ENCODE assay signal across 8 cellular contexts in the genomic region with DNA sequence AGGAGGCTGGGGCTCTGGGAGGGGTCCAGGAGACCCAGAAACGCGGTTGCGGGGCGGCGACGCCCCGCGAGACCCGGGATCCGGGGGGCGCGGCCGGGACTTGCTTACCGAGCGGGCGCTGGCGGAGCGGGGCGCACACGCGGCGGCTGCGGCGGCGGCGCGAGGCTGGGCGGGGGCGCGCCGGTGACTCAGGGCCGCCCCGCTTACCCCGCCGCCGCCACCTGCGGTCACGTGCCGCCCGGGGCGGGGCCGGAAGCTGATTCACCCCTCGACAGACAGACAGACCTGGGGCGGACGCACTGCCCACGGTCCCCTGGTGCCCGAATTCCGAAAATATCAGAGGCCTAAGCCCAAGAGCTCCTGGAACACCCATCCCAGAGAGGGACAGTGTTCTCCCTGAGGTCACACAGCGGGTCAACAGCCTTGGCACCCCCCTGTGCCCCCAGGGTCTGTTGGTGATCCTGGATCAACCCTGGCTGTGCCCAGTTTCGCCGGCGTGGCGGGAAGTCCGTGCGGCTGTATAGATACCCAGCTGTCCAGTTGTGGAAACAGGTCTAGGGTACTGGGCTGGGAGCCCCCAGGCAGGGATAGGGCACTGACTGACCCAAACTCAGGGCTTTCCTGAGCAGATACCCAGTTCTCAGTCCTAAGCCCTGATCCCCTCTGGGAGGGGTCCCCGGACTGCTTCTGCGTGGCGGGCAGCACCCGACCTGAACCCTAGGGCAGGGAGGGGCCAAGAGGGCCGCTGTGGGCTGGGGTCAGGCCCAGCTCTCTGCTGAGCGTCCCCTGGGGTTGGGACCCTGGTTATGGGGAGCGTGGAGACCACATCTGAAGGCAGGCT. TPM values are rescaled to one million over a fixed set of nuclear protein-coding genes. Genes with fewer than 3 reads are reported as not detected.
A peak's percentile ranks its signal among the peaks of the same experiment; 100 is the strongest.
DNase-seq lines count a peak whose midpoint lies in the region; ATAC-seq and TF ChIP-seq lines count a peak whose summit lies in the region.

A gene with protein sequence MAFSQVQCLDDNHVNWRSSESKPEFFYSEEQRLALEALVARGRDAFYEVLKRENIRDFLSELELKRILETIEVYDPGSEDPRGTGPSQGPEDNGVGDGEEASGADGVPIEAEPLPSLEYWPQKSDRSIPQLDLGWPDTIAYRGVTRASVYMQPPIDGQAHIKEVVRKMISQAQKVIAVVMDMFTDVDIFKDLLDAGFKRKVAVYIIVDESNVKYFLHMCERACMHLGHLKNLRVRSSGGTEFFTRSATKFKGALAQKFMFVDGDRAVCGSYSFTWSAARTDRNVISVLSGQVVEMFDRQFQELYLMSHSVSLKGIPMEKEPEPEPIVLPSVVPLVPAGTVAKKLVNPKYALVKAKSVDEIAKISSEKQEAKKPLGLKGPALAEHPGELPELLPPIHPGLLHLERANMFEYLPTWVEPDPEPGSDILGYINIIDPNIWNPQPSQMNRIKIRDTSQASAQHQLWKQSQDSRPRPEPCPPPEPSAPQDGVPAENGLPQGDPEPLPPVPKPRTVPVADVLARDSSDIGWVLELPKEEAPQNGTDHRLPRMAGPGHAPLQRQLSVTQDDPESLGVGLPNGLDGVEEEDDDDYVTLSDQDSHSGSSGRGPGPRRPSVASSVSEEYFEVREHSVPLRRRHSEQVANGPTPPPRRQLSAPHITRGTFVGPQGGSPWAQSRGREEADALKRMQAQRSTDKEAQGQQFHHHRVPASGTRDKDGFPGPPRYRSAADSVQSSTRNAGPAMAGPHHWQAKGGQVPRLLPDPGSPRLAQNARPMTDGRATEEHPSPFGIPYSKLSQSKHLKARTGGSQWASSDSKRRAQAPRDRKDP (minus strand): TSS at position 164 of the 841 bp plus-strand sequence. CDS start 723 bp downstream, outside the sequence.

- TF ChIP-seq CTCF in OCI-LY1 (IDR thresholded peaks at IDR 0.05; ENCODE audit: low read length) = no peak

- peak within 1 kb of the TSS; percentile 57 for H2BK5ac ChIP-seq in neuronal stem cell (ENCODE audit: low read length)

- H2BK120ac ChIP-seq in neuronal stem cell (ENCODE audit: low read depth, low read length) = peak within 1 kb of the TSS; percentile 93

- H3K23ac ChIP-seq in neuronal stem cell (ENCODE audit: low read depth, low read length, poor library complexity) = peak within 1 kb of the TSS; percentile 66

- H4K91ac ChIP-seq in neuronal stem cell (ENCODE audit: low read depth, low read length, poor library complexity) = peak within 1 kb of the TSS; percentile 76

- H3K27ac ChIP-seq in OCI-LY1 (ENCODE audit: low read depth, low read length, poor library complexity, severe bottlenecking) (peak within 1 kb of the TSS; percentile 21), neuronal stem cell (replicated peaks; ENCODE audit: low read length) (peak within 1 kb of the TSS; percentile 13), thymus (ENCODE audit: low read depth) (peak within 1 kb of the TSS; percentile 67)

- peak; percentile 45 for ATAC-seq in HG03064 (IDR thresholded peaks at IDR 0.05; ENCODE audit: low read depth, unreplicated experiment)

- H3K4me2 ChIP-seq in OCI-LY1 (ENCODE audit: low read length) (peak within 1 kb of the TSS; percentile 90), neuronal stem cell (ENCODE audit: insufficient read depth, low read length, poor library complexity, severe bottlenecking) (peak within 1 kb of the TSS; percentile 90)

- H3K9me2 ChIP-seq in OCI-LY1 (ENCODE audit: low read depth, low read length) = no peaks in the 10 kb centered on the region

- H3K18ac ChIP-seq in neuronal stem cell (ENCODE audit: low read length) = peak within 1 kb of the TSS; percentile 97

- no peaks in the 10 kb centered on the region for H4K20me1 ChIP-seq in OCI-LY1 (ENCODE audit: insufficient read depth, low read length)

- H3F3A ChIP-seq in OCI-LY1 (ENCODE audit: insufficient read depth, low read length) = no peaks in the 10 kb centered on the region

- H3K27me3 ChIP-seq in OCI-LY1 (ENCODE audit: insufficient read depth, low read length) (no peaks in the 10 kb centered on the region), neuronal stem cell (ENCODE audit: control insufficient read depth in 3 of 3, insufficient read depth in 3 of 3, low read depth in 1 of 3, low read length in 3 of 3) (peaks cover 0 to 69% (median 0%) of the 10 kb centered on the region in 3 experiments), thymus (ENCODE audit: control insufficient read depth, insufficient read depth) (no peaks in the 10 kb centered on the region)

- peak within 1 kb of the TSS; percentile 99 for H3K4ac ChIP-seq in neuronal stem cell (ENCODE audit: low read length)

- H3K9ac ChIP-seq in OCI-LY1 (ENCODE audit: low read length) (peak within 1 kb of the TSS; percentile 74), neuronal stem cell (ENCODE audit: low read depth, low read length, poor library complexity) (peak within 1 kb of the TSS; percentile 97)

- no CpG with 5 or more reads among the region's 62 CpGs for whole genome bisulfite sequencing in neuronal stem cell (ENCODE audit: extremely low coverage in 2 of 2, insufficient read length in 2 of 2, insufficient replicate concordance in 1 of 2), 2 donors
- WGBS in thymus = 21% methylated on average over 62 of the region's 62 CpGs

- H2BK12ac ChIP-seq in neuronal stem cell (ENCODE audit: low read length) = peak within 1 kb of the TSS; percentile 96

- H2BK15ac ChIP-seq in neuronal stem cell (ENCODE audit: low read length) = peak within 1 kb of the TSS; percentile 91

- H4K8ac ChIP-seq in neuronal stem cell (ENCODE audit: low read depth, low read length) = peak within 1 kb of the TSS; percentile 84

- H3K79me2 ChIP-seq in OCI-LY1 (ENCODE audit: insufficient read depth, low read length) = no peaks in the 10 kb centered on the region

- H2AFZ ChIP-seq in OCI-LY1 (ENCODE audit: low read length) (no peak within 1 kb of the TSS), neuronal stem cell (ENCODE audit: low read length) (peak within 1 kb of the TSS; percentile 66)

- no peaks in the 10 kb centered on the region for H3K9me3 ChIP-seq in OCI-LY1 (ENCODE audit: low read length)
- peaks cover 1 to 7% of the 10 kb centered on the region in 2 donors for H3K9me3 ChIP-seq in neuronal stem cell (replicated peaks in 1 of 2; ENCODE audit: control insufficient read depth in 2 of 2, insufficient read depth in 1 of 2, low read depth in 1 of 2, low read length in 2 of 2)
- H3K9me3 ChIP-seq in thymus (ENCODE audit: control insufficient read depth) = no peaks in the 10 kb centered on the region

- H3K4me3 ChIP-seq in OCI-LY1 (ENCODE audit: low read depth, low read length, poor library complexity, severe bottlenecking) = peak within 1 kb of the TSS; percentile 68
- H3K4me3 ChIP-seq in neuronal stem cell (ENCODE audit: low read length in 2 of 2) = peak within 1 kb of the TSS; percentile 15 to 90
- peak within 1 kb of the TSS; percentile 82 for H3K4me3 ChIP-seq in thymus (ENCODE audit: low read length)

- DNase-seq in NCI-H345 (lab: John Stamatoyannopoulos, UW) = peak; percentile 24
- DNase-seq in NCI-H345 treated with DMSO at 0.1 percent for 48 hours (lab: John Stamatoyannopoulos, UW; ENCODE audit: unreplicated experiment) = no peak
- DNase-seq in activated T-cell treated with anti-CD3 and anti-CD28 coated beads, Interleukin-2, amount 50 U/mL, for 48 hours = peak; percentile 91 to 94
- peak; percentile 18 for DNase-seq in fibroblast of peridontal ligament (ENCODE audit: extremely low read depth)
- DNase-seq in neuronal stem cell (ENCODE audit: low spot score) = no peak

- H3K36me3 ChIP-seq in OCI-LY1 (ENCODE audit: insufficient read depth, low read length) (peaks cover 10% of the 10 kb centered on the region; the same call in 1 of the 2 replicates), neuronal stem cell (replicated peaks in 1 of 2; ENCODE audit: control insufficient read depth in 2 of 2, insufficient read depth in 2 of 2, low read length in 2 of 2) (peaks cover 0 to 5% of the 10 kb centered on the region in 2 donors), thymus (ENCODE audit: control insufficient read depth, insufficient read depth) (no peaks in the 10 kb centered on the region)

- peaks cover 31% of the 10 kb centered on the region for H3K4me1 ChIP-seq in OCI-LY1 (ENCODE audit: insufficient read depth, low read length, severe bottlenecking)
- H3K4me1 ChIP-seq in neuronal stem cell (ENCODE audit: control insufficient read depth in 2 of 2, insufficient read depth in 1 of 2, low read depth in 1 of 2, low read length in 2 of 2) = peaks cover 8 to 26% of the 10 kb centered on the region in 2 donors
- H3K4me1 ChIP-seq in thymus (ENCODE audit: control insufficient read depth, insufficient read depth, low read length) = peaks cover 19% of the 10 kb centered on the region

- peak within 1 kb of the TSS; percentile 99 for H2AK5ac ChIP-seq in neuronal stem cell (ENCODE audit: low read depth, low read length)

- peak within 1 kb of the TSS; percentile 21 for H3K14ac ChIP-seq in neuronal stem cell (ENCODE audit: low read length)

- H3K79me1 ChIP-seq in neuronal stem cell (ENCODE audit: low read depth, low read length) = peaks cover 14% of the 10 kb centered on the region

RNA-seq across cellular contexts. Expression of the gene that starts here (rescaled TPM):
- 9.5 TPM for polyA plus RNA-seq in neuronal stem cell (2013, experiment 1 of 2)
- polyA plus RNA-seq in neuronal stem cell (2013, experiment 2 of 2) = 9.7 TPM
- 7.7 TPM for polyA plus RNA-seq in thymus

Comparison
In these comparisons a context has a peak if more than half of its experiments do, and no peak if none do; other contexts are left out.
1. DNase-seq: peak in NCI-H345 (single experiment), activated T-cell treated with anti-CD3 and anti-CD28 coated beads, Interleukin-2, amount 50 U/mL, for 48 hours (2 of 2) and fibroblast of peridontal ligament (single experiment); none in NCI-H345 treated with DMSO at 0.1 percent for 48 hours (single experiment) and neuronal stem cell (single experiment).
2. H3K27ac ChIP-seq: peak in every context shown above with its lines; median percentile 67 in thymus; 21 in OCI-LY1; 13 in neuronal stem cell.
3. Peak in every context shown above with its lines, with median percentiles within 50 percentile points of each other: H3K4me3 ChIP-seq.